Comparison of ENCODE assay signal across 8 cellular contexts in genomic region chr10:73743327-73743904, GRCh38. TPM values are rescaled to one million over a fixed set of nuclear protein-coding genes. Genes with fewer than 3 reads are reported as not detected.
DNase-seq lines count a peak whose midpoint lies in the region; ATAC-seq and TF ChIP-seq lines count a peak whose summit lies in the region.

No MANE protein-coding gene starts in this region.

- no peak for ATAC-seq in CD8-positive, alpha-beta T cell
- ATAC-seq in HG02798 (IDR thresholded peaks at IDR 0.05; ENCODE audit: poor library complexity, unreplicated experiment): no peak

- POLR2A ChIA-PET in CD8-positive, alpha-beta T cell (lab: Charles Lee): interaction anchor here (0.7 to 4.6 kb wide), 14 partner anchors 10 to 1467 kb away, joined by 3 to 32 read pairs (median 8); partner anchors contain the start of genes CHCHD1, PPP3CB and VDAC2
- POLR2A ChIA-PET in RWPE1 (lab: Yijun Ruan, JAX; ENCODE audit: low non-redundant PET): interaction anchor here (0.8 to 1.2 kb wide), 2 partner anchors 13 to 28 kb away, joined by 4 read pairs; a partner anchor contains a TSS

- no peak for DNase-seq in CD8-positive, alpha-beta T cell
- no peak for DNase-seq in RWPE1 (ENCODE audit: low spot score)
- DNase-seq in epithelial cell of prostate (ENCODE audit: low read depth, low spot score): no peak
- no peak for DNase-seq in osteocyte (ENCODE audit: extremely low spot score, unreplicated experiment)
- no peak for DNase-seq in 8988T
- DNase-seq in GM13976 (ENCODE audit: low spot score): no peak
- DNase-seq in GM20000 (ENCODE audit: low spot score): no peak

- CTCF ChIA-PET in CD8-positive, alpha-beta T cell (lab: Charles Lee): interaction anchor here (1.0 to 1.6 kb wide), 6 partner anchors 10 to 136 kb away, joined by 3 to 8 read pairs (median 4); partner anchors contain the start of gene CHCHD1
- CTCF ChIA-PET in RWPE1 (lab: Yijun Ruan, JAX): interaction anchor here (0.7 kb wide), 1 partner anchor 22 kb away, joined by 3 read pairs; no protein-coding TSS in a partner anchor

- no peaks in the 10 kb centered on the region for H3K27me3 ChIP-seq in CD8-positive, alpha-beta T cell (ENCODE audit: insufficient read depth, low read length)

- in situ Hi-C loops in GM13976 (cut with MboI; ENCODE audit: low sequenced_read_pairs, unreplicated experiment): no loop called here

- intact Hi-C loops in CD8-positive, alpha-beta T cell (cut with DNase I, micrococcal nuclease): loop anchor here (5.0 kb wide), 3 partner anchors 116 to 1489 kb away; partner anchors contain the start of gene MICU1 (in 1 of the 2)

- TF ChIP-seq CTCF in CD8-positive, alpha-beta T cell (IDR thresholded peaks at IDR 0.05): no peak
- no peak for TF ChIP-seq CTCF in RWPE1 (conservative IDR thresholded peaks at IDR 0.05; ENCODE audit: low read depth)
- no peak for TF ChIP-seq CTCF in osteocyte (IDR thresholded peaks at IDR 0.05)
- no peak for TF ChIP-seq CTCF in GM13976 (IDR thresholded peaks at IDR 0.05; ENCODE audit: borderline replicate concordance, control extremely low read depth, extremely low read depth, insufficient read depth, missing control alignments)
- TF ChIP-seq CTCF in GM20000 (IDR thresholded peaks at IDR 0.05; ENCODE audit: extremely low read depth, missing control alignments): no peak

- H3K4me3 ChIP-seq in CD8-positive, alpha-beta T cell (ENCODE audit: low read depth, low read length): peak overlapping the region; percentile 78

- peak overlapping the region; percentile 94 for H3K27ac ChIP-seq in CD8-positive, alpha-beta T cell (ENCODE audit: low read depth, low read length)
- H3K27ac ChIP-seq in RWPE1: peak overlapping the region; percentile 87
- peak overlapping the region; percentile 93 for H3K27ac ChIP-seq in epithelial cell of prostate

- H3K9me3 Mint-ChIP-seq in CD8-positive, alpha-beta T cell: no peaks in the 10 kb centered on the region
- no peaks in the 10 kb centered on the region for H3K9me3 Mint-ChIP-seq in osteocyte (ENCODE audit: unreplicated experiment)

- H3K27me3 Mint-ChIP-seq in CD8-positive, alpha-beta T cell (ENCODE audit: low read depth): no peaks in the 10 kb centered on the region
- no peaks in the 10 kb centered on the region for H3K27me3 Mint-ChIP-seq in osteocyte (ENCODE audit: unreplicated experiment)

- peaks cover 35% of the 10 kb centered on the region for H3K4me1 Mint-ChIP-seq in CD8-positive, alpha-beta T cell (ENCODE audit: low read depth)
- H3K4me1 Mint-ChIP-seq in osteocyte (ENCODE audit: unreplicated experiment): peaks cover 27% of the 10 kb centered on the region

- H3K4me3 Mint-ChIP-seq in CD8-positive, alpha-beta T cell: peak overlapping the region; percentile 100
- H3K4me3 Mint-ChIP-seq in osteocyte (ENCODE audit: unreplicated experiment): peak overlapping the region; percentile 99

- no peaks in the 10 kb centered on the region for H3K36me3 ChIP-seq in CD8-positive, alpha-beta T cell (ENCODE audit: insufficient read depth, low read length)

- peaks cover 27% of the 10 kb centered on the region for H3K4me1 ChIP-seq in CD8-positive, alpha-beta T cell (ENCODE audit: insufficient read depth, low read length)

- H3K9me3 ChIP-seq in CD8-positive, alpha-beta T cell (ENCODE audit: low read length): no peaks in the 10 kb centered on the region

- peaks cover 30% of the 10 kb centered on the region for H3K36me3 Mint-ChIP-seq in CD8-positive, alpha-beta T cell
- H3K36me3 Mint-ChIP-seq in osteocyte (ENCODE audit: unreplicated experiment): peaks cover 5% of the 10 kb centered on the region

- H3K27ac Mint-ChIP-seq in CD8-positive, alpha-beta T cell: peak overlapping the region; percentile 100
- H3K27ac Mint-ChIP-seq in osteocyte (ENCODE audit: unreplicated experiment): peak overlapping the region; percentile 100

RNA-seq across cellular contexts. Expression of gene SEC24C, which starts 0.8 kb away (rescaled TPM):
- total RNA-seq in CD8-positive, alpha-beta T cell: 10 to 100 TPM; 76.9 to 78.6 TPM
- total RNA-seq in osteocyte: 64.1 and 64.2 TPM in 2 replicates

RNA-seq across cellular contexts. Expression of gene CHCHD1, which starts 38.4 kb away (rescaled TPM):
- total RNA-seq in CD8-positive, alpha-beta T cell: 1 to 10 TPM; 7.2 to 8.1 TPM
- total RNA-seq in osteocyte: 19.9 and 22.3 TPM in 2 replicates

RNA-seq across cellular contexts. Expression of gene ZSWIM8, which starts 42.0 kb away (rescaled TPM):
- total RNA-seq in CD8-positive, alpha-beta T cell: 10 to 100 TPM; 68.2 to 72.4 TPM
- 164 and 186 TPM in 2 replicates for total RNA-seq in osteocyte

RNA-seq across cellular contexts. Expression of gene AGAP5, which starts 45.5 kb away (rescaled TPM):
- total RNA-seq in CD8-positive, alpha-beta T cell: 1 to 10 TPM; 3.0 to 3.7 TPM
- 5.9 and 8.1 TPM in 2 replicates for total RNA-seq in osteocyte
